In the genomic region with DNA sequence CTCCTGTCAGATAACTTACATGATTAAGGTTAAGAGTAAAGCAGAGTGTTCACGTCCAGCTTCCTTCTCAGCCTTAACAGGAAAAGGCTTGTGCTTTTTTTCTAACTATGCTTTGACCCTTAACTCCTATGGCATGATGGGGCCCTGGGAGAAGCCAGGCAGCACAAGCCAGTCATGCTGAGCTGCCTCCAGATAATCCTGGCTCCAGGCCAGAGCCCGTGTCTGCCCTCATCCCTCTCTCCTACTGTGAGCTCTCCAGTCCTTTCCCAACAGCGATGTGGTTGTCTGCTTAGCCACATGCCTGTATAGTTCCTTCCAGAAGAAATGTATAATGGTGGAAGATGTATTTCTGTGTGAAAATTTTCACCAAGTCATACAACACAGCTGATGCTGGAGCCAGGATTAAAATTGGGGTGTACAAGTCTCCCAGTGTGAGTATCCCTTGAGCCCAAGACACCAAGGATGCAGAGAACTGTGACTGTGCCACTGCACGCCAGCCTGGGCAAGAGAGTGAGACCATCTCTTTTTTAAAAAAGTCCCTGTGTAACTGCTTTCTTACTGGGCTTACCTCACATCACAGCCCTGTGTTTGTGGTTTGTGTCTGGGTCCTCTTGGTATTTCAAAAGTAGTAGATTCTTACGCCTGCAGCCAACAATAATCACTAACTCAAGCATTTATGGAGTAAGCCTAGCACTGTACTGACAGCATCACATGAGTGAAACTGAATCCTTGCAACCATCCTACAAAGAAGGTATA, we compare ENCODE assay signal across 13 cellular contexts. TPM values are rescaled to one million over a fixed set of nuclear protein-coding genes. Genes with fewer than 3 reads are reported as not detected.
DNase-seq lines count a peak whose midpoint lies in the region; ATAC-seq and TF ChIP-seq lines count a peak whose summit lies in the region.
"Had no signal": no experiment of that assay in that cellular context is flagged by ENCODE, and none has a peak within 500 bp of the region (broad histone marks: within the 10 kb centered on the region; RNA-seq: fewer than 3 reads in every experiment).

No MANE protein-coding gene starts in this region.

- POLR2A ChIA-PET in activated naive CD8-positive, alpha-beta T cell treated with anti-CD3 and anti-CD28 coated beads, Interleukin-2, amount 10 ng/mL, durations not matched to agents 7 days and 5 days (lab: Charles Lee), result no interaction called here

- H3K4me1 ChIP-seq in spleen, result peaks cover 0 to 24% (median 4%) of the 10 kb centered on the region in 6 donors
- no peaks in the 10 kb centered on the region for H3K4me1 ChIP-seq in mucosa of descending colon (ENCODE audit: low read depth)
- H3K4me1 ChIP-seq: A549, SJSA1 had no signal

- TF ChIP-seq CTCF in spleen (IDR thresholded peaks at IDR 0.05 in 8 of 11, conservative IDR thresholded peaks at IDR 0.05 in 3 of 11) (no peak), mucosa of descending colon (IDR thresholded peaks at IDR 0.05) (no peak)

- H3K4me3 Mint-ChIP-seq in activated naive CD8-positive, alpha-beta T cell treated with anti-CD3 and anti-CD28 coated beads, Interleukin-2, amount 10 ng/mL, durations not matched to agents 7 days and 5 days, result no peak overlapping the region
- H3K4me3 Mint-ChIP-seq: central memory CD8-positive, alpha-beta T cell; stimulated activated naive CD8-positive, alpha-beta T cell treated with anti-CD3 and anti-CD28 coated beads, Interleukin-15, amount 100 ng/mL, for 72 hours had no signal

- H3K9me3 ChIP-seq in spleen, result no peaks in the 10 kb centered on the region
- no peaks in the 10 kb centered on the region for H3K9me3 ChIP-seq in mucosa of descending colon
- H3K9me3 ChIP-seq: A549, SJSA1 had no signal

- TF ChIP-seq POLR2A in spleen (IDR thresholded peaks at IDR 0.05), result no peak

- peaks cover 29% of the 10 kb centered on the region for H3K36me3 Mint-ChIP-seq in activated naive CD8-positive, alpha-beta T cell treated with anti-CD3 and anti-CD28 coated beads, Interleukin-2, amount 10 ng/mL, durations not matched to agents 7 days and 5 days

- peak overlapping the region; percentile 56 for H3K27ac Mint-ChIP-seq in activated naive CD8-positive, alpha-beta T cell treated with anti-CD3 and anti-CD28 coated beads, Interleukin-2, amount 10 ng/mL, durations not matched to agents 7 days and 5 days

- H3K27me3 Mint-ChIP-seq in activated naive CD8-positive, alpha-beta T cell treated with anti-CD3 and anti-CD28 coated beads, Interleukin-2, amount 10 ng/mL, durations not matched to agents 7 days and 5 days, result no peaks in the 10 kb centered on the region
- H3K27me3 Mint-ChIP-seq: central memory CD8-positive, alpha-beta T cell; stimulated activated naive CD8-positive, alpha-beta T cell treated with anti-CD3 and anti-CD28 coated beads, Interleukin-15, amount 100 ng/mL, for 72 hours had no signal

- no peaks in the 10 kb centered on the region for H3K9me3 Mint-ChIP-seq in activated naive CD8-positive, alpha-beta T cell treated with anti-CD3 and anti-CD28 coated beads, Interleukin-2, amount 10 ng/mL, durations not matched to agents 7 days and 5 days
- H3K9me3 Mint-ChIP-seq: central memory CD8-positive, alpha-beta T cell; stimulated activated naive CD8-positive, alpha-beta T cell treated with anti-CD3 and anti-CD28 coated beads, Interleukin-15, amount 100 ng/mL, for 72 hours had no signal

- peak overlapping the region in 4 of 8 donors; percentile 2 to 57 (median 40) for H3K27ac ChIP-seq in spleen
- H3K27ac ChIP-seq: A549, SJSA1 had no signal

- intact Hi-C loops in left cardiac atrium (cut with DNase I) (no loop called here), spleen (cut with DNase I; ENCODE audit: low total_unique reads) (no loop called here), mucosa of descending colon (cut with DNase I, micrococcal nuclease) (no loop called here)

- DNase-seq in NCI-H2171 treated with DMSO at 0.1 percent for 48 hours (lab: John Stamatoyannopoulos, UW) (peak; percentile 26), NCI-H2171 (lab: John Stamatoyannopoulos, UW) (no peak), left cardiac atrium (peak; percentile 69), spleen (peak; percentile 66), mucosa of descending colon (no peak)
- peak; percentile 10 for DNase-seq in activated naive CD8-positive, alpha-beta T cell treated with anti-CD3 and anti-CD28 coated beads, Interleukin-2, amount 10 ng/mL, durations not matched to agents 7 days and 5 days
- DNase-seq: stimulated activated naive CD8-positive, alpha-beta T cell treated with anti-CD3 and anti-CD28 coated beads, Interleukin-15, amount 100 ng/mL, for 72 hours had no signal

- ATAC-seq in activated naive CD8-positive, alpha-beta T cell treated with anti-CD3 and anti-CD28 coated beads, Interleukin-2, amount 10 ng/mL, durations not matched to agents 7 days and 5 days (ENCODE audit: low read depth), result no peak
- ATAC-seq in left cardiac atrium, result peak; percentile 86 to 93
- no peak for ATAC-seq in mucosa of descending colon
- ATAC-seq in HG02852 (IDR thresholded peaks at IDR 0.05; ENCODE audit: unreplicated experiment), result no peak
- no peak for ATAC-seq in GM19455 (IDR thresholded peaks at IDR 0.05; ENCODE audit: unreplicated experiment)
- ATAC-seq: A549; stimulated activated naive CD8-positive, alpha-beta T cell treated with anti-CD3 and anti-CD28 coated beads, Interleukin-15, amount 100 ng/mL, for 72 hours had no signal

- H3K4me3 ChIP-seq in spleen, result no peak overlapping the region
- H3K4me3 ChIP-seq in mucosa of descending colon, result no peak overlapping the region
- H3K4me3 ChIP-seq: A549, SJSA1 had no signal

- no peaks in the 10 kb centered on the region for H3K27me3 ChIP-seq in spleen (replicated peaks in 1 of 7)
- H3K27me3 ChIP-seq: SJSA1 had no signal

- 61 to 77% (median 66%) methylated on average over 5 of the region's 5 CpGs for WGBS in spleen, 5 donors

- H3K4me1 Mint-ChIP-seq in activated naive CD8-positive, alpha-beta T cell treated with anti-CD3 and anti-CD28 coated beads, Interleukin-2, amount 10 ng/mL, durations not matched to agents 7 days and 5 days, result peaks cover 5% of the 10 kb centered on the region
- H3K4me1 Mint-ChIP-seq: central memory CD8-positive, alpha-beta T cell had no signal

- H3K36me3 ChIP-seq in spleen (peaks cover 4 to 66% (median 55%) of the 10 kb centered on the region in 6 donors), mucosa of descending colon (ENCODE audit: low read depth) (peaks cover 10% of the 10 kb centered on the region)

RNA-seq across cellular contexts. Expression of a gene that starts 7.9 kb away (rescaled TPM):
- 10 to 100 TPM; 66.2 to 66.8 TPM for total RNA-seq in activated naive CD8-positive, alpha-beta T cell treated with anti-CD3 and anti-CD28 coated beads, Interleukin-2, amount 10 ng/mL, durations not matched to agents 7 days and 5 days
- 10 to 100 TPM; 16.4 TPM for total RNA-seq in left cardiac atrium
- total RNA-seq in spleen, result 10 to 100 TPM; 42.7 to 79.3 (median 55.0) TPM
- polyA plus RNA-seq in spleen, result 10 to 100 TPM; 28.9 to 44.3 (median 41.4) TPM
- total RNA-seq in mucosa of descending colon, result 10 to 100 TPM; 37.9 to 55.4 (median 38.0) TPM

RNA-seq across cellular contexts. Expression of a gene that starts 9.8 kb away (rescaled TPM):
- 10 to 100 TPM; 62.3 to 67.7 TPM for total RNA-seq in activated naive CD8-positive, alpha-beta T cell treated with anti-CD3 and anti-CD28 coated beads, Interleukin-2, amount 10 ng/mL, durations not matched to agents 7 days and 5 days
- 10 to 100 TPM; 38.5 to 61.4 TPM for total RNA-seq in left cardiac atrium
- 10 to 100 TPM; 14.3 to 65.6 (median 27.4) TPM for total RNA-seq in spleen
- 10 to 100 TPM in 2 of 3 donors, 1 to 10 TPM in 1; 8.3 to 24.5 (median 15.8) TPM for polyA plus RNA-seq in spleen
- 10 to 100 TPM; 58.2 to 79.7 (median 76.0) TPM for total RNA-seq in mucosa of descending colon

RNA-seq across cellular contexts. Expression of a gene that starts 30.3 kb away (rescaled TPM):
- not detected for total RNA-seq in activated naive CD8-positive, alpha-beta T cell treated with anti-CD3 and anti-CD28 coated beads, Interleukin-2, amount 10 ng/mL, durations not matched to agents 7 days and 5 days
- total RNA-seq in left cardiac atrium, result 1 to 10 TPM; 1.8 to 2.8 TPM
- 10 to 100 TPM in 6 of 7 donors, 1 to 10 TPM in 1; 6.8 to 18.8 (median 10.7) TPM for total RNA-seq in spleen
- polyA plus RNA-seq in spleen, result 1 to 10 TPM; 1.3 to 2.6 (median 1.5) TPM
- 1 to 10 TPM in 1 of 3 donors, under 1 TPM in 2; 0.64 to 2.2 (median 0.96) TPM for total RNA-seq in mucosa of descending colon
- polyA plus RNA-seq: A549, neural cell had no signal

RNA-seq across cellular contexts. Expression of a gene that starts 52.3 kb away (rescaled TPM):
- under 1 TPM in 1 of 2 experiments, not detected in 1; 0.34 TPM for total RNA-seq in activated naive CD8-positive, alpha-beta T cell treated with anti-CD3 and anti-CD28 coated beads, Interleukin-2, amount 10 ng/mL, durations not matched to agents 7 days and 5 days
- total RNA-seq in left cardiac atrium, result not detected
- total RNA-seq in spleen, result not detected
- not detected for polyA plus RNA-seq in spleen
- not detected for total RNA-seq in mucosa of descending colon
- total RNA-seq: SJSA1 had no signal
- polyA plus RNA-seq: A549, neural cell had no signal

Comparison
In these comparisons a context has a peak if more than half of its experiments do, and no peak if none do; other contexts are left out.
1. DNase-seq: peak in NCI-H2171 treated with DMSO at 0.1 percent for 48 hours (single experiment), activated naive CD8-positive, alpha-beta T cell treated with anti-CD3 and anti-CD28 coated beads, Interleukin-2, amount 10 ng/mL, durations not matched to agents 7 days and 5 days (single experiment), left cardiac atrium (single experiment) and spleen (single experiment); none in NCI-H2171 (single experiment) and mucosa of descending colon (0 of 3).
2. ATAC-seq: peak in left cardiac atrium (2 of 2); none in activated naive CD8-positive, alpha-beta T cell treated with anti-CD3 and anti-CD28 coated beads, Interleukin-2, amount 10 ng/mL, durations not matched to agents 7 days and 5 days (single experiment), mucosa of descending colon (single experiment), HG02852 (single experiment) and GM19455 (single experiment).